ENCODE assay signal across 8 cellular contexts in the genomic region with DNA sequence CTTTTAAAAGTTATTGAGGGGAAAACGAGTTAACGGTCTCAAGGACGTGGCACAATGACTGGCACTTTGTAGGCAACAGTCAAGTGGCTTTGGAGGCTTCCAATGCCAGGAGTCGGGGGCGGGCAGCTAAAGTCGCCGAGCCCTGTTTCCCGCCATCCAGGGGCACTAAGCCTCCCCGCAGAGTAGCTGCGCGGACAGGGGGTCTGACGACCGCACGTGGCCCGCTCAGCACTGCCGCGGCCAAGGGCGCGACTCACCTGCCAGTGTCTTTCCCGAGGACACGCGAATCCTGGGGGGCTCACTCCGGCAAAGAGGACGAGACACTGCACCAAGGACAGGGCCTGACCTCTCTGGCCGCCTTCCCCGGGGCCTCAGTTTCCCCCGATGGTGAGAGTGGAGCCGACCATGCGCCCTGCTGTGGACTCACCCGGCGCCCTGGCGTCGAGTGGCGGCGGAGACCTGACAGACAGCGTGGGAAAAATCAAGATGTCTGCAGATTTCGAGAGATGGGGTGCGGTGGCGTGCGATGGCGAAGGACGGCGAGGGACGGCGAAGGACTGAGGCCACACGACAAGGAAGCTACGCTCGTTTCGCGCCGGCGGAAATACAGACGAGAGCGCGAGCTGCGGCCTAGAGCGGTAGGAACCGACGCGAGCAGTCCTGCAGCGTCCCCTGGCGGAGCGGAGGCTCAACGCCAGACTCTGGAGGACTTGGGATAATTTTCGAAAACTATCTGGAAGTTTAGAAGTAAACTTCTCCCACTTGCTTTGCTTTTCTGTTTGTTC. TPM values are rescaled to one million over a fixed set of nuclear protein-coding genes. Genes with fewer than 3 reads are reported as not detected.
A peak's percentile ranks its signal among the peaks of the same experiment; 100 is the strongest.
DNase-seq lines count a peak whose midpoint lies in the region; ATAC-seq and TF ChIP-seq lines count a peak whose summit lies in the region.

SNHG17 (minus strand) TSS at position 559 of the 785 bp plus-strand sequence.

- H3K27me3 ChIP-seq in left ventricle myocardium inferior (ENCODE audit: low read depth): no peaks in the 10 kb centered on the region

- peaks cover 7% of the 10 kb centered on the region for H3K27me3 Mint-ChIP-seq in progenitor cell of endocrine pancreas

- peak within 1 kb of the TSS; percentile 95 for H3K27ac Mint-ChIP-seq in progenitor cell of endocrine pancreas

- H3K36me3 Mint-ChIP-seq in progenitor cell of endocrine pancreas (ENCODE audit: insufficient read depth): peaks cover 13% of the 10 kb centered on the region

- peak; percentile 100 for TF ChIP-seq CTCF in left ventricle myocardium inferior (IDR thresholded peaks at IDR 0.05; ENCODE audit: borderline replicate concordance)
- TF ChIP-seq CTCF in progenitor cell of endocrine pancreas (IDR thresholded peaks at IDR 0.05; ENCODE audit: unreplicated experiment): peak; percentile 100

- H3K9me3 Mint-ChIP-seq in progenitor cell of endocrine pancreas (ENCODE audit: low read depth): no peaks in the 10 kb centered on the region

- peak; percentile 56 for ATAC-seq in HG02623 (IDR thresholded peaks at IDR 0.05; ENCODE audit: unreplicated experiment)

- H3K36me3 ChIP-seq in left ventricle myocardium inferior: peaks cover 41% of the 10 kb centered on the region

- peak within 1 kb of the TSS; percentile 81 for H3K4me3 ChIP-seq in left ventricle myocardium inferior

- H3K27ac ChIP-seq in left ventricle myocardium inferior (replicated peaks): peak within 1 kb of the TSS; percentile 82

- DNase-seq in GM03348 (ENCODE audit: low spot score): peak; percentile 90
- peak; percentile 77 for DNase-seq in NCI-H146 treated with DMSO at 0.1 percent for 48 hours (lab: John Stamatoyannopoulos, UW; ENCODE audit: unreplicated experiment)
- peak; percentile 92 for DNase-seq in amniotic epithelial cell (ENCODE audit: low read depth)
- peak; percentile 91 for DNase-seq in left ventricle myocardium inferior
- DNase-seq in progenitor cell of endocrine pancreas (ENCODE audit: low spot score, unreplicated experiment): peak; percentile 87
- DNase-seq in ureter (ENCODE audit: low spot score): peak; percentile 91

- no peaks in the 10 kb centered on the region for H3K9me3 ChIP-seq in left ventricle myocardium inferior (replicated peaks)

- H3K4me3 Mint-ChIP-seq in progenitor cell of endocrine pancreas (ENCODE audit: low read depth): peak within 1 kb of the TSS; percentile 96

- intact Hi-C loops in T-helper 1 cell treated with Interleukin-12 subunit alpha and Interleukin-12 subunit beta and Interleukin-4 antibody, amounts not matched to agents 30 ng/mL and 1 ng/mL, for 36 hours (cut with micrococcal nuclease): loop anchor here (1.0 to 2.0 kb wide), 5 partner anchors 11 to 740 kb away; partner anchors contain the start of genes ACTR5, CTNNBL1, RALGAPB and RPRD1B
- intact Hi-C loops in left ventricle myocardium inferior (cut with micrococcal nuclease): no loop called here

- peaks cover 29% of the 10 kb centered on the region for H3K4me1 ChIP-seq in left ventricle myocardium inferior

- H3K4me1 Mint-ChIP-seq in progenitor cell of endocrine pancreas (ENCODE audit: low read depth): peaks cover 13% of the 10 kb centered on the region

RNA-seq across cellular contexts. Expression of gene SNHG17, which starts in this region (rescaled TPM):
- total RNA-seq in T-helper 1 cell treated with Interleukin-12 subunit alpha and Interleukin-12 subunit beta and Interleukin-4 antibody, amounts not matched to agents 30 ng/mL and 1 ng/mL, for 36 hours: 36.5 and 44.8 TPM in 2 replicates
- total RNA-seq in left ventricle myocardium inferior (5.1 TPM), progenitor cell of endocrine pancreas (31.6 and 37.1 TPM in 2 replicates), ureter (54.1 TPM)

Comparison
In these comparisons a context has a peak if more than half of its experiments do, and no peak if none do; other contexts are left out.
1. Peak in every context shown above with its lines: DNase-seq, ATAC-seq, H3K4me3 ChIP-seq and H3K27ac ChIP-seq.